Comparison of ENCODE assay signal across 36 cellular contexts in the genomic region with DNA sequence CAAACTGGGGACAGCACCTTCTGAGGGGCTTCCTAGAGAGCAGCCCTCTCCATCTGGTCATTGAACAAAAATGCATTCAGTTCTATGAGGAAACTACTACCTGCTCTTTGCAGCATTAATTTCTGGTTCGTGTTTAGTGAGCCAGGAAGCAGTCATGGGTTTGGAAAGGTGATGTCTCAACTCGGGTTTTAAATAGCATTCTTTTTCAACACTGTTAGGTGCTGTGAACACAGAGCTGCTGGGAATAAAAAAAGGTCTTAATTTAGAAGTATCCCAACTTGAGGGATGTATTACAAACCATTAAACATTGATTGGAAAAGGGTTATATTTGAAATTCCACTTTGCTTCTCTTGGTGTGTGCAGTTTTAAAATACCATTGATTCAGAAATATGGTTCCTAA. TPM values are rescaled to one million over a fixed set of nuclear protein-coding genes. Genes with fewer than 3 reads are reported as not detected.
"Had no signal": no experiment of that assay in that cellular context is flagged by ENCODE, and none has a peak within 500 bp of the region (broad histone marks: within the 10 kb centered on the region; RNA-seq: fewer than 3 reads in every experiment).

No MANE protein-coding gene starts in this region.

- DNase-seq: activated B cell treated with CpG ODN at 0.5 μM for 24 hours; activated CD4-positive, alpha-beta T cell treated with anti-CD3 and anti-CD28 coated beads for 48 hours; activated CD4-positive, alpha-beta T cell treated with anti-CD3 and anti-CD28 coated beads, Interleukin-2, amount 50 U/mL, for 1 hour; activated CD4-positive, alpha-beta T cell treated with anti-CD3 and anti-CD28 coated beads, Interleukin-2, amount 50 U/mL, for 48 hours; activated CD8-positive, alpha-beta memory T cell treated with anti-CD3 and anti-CD28 coated beads for 24 hours; activated CD8-positive, alpha-beta T cell treated with anti-CD3 and anti-CD28 coated beads for 36 hours; activated effector memory CD4-positive, alpha-beta T cell treated with anti-CD3 and anti-CD28 coated beads, Interleukin-2, amount 50 U/mL, for 16 hours; activated naive CD4-positive, alpha-beta T cell treated with anti-CD3 and anti-CD28 coated beads for 36 hours; activated naive CD8-positive, alpha-beta T cell treated with anti-CD3 and anti-CD28 coated beads for 36 hours; activated naive CD8-positive, alpha-beta T cell treated with anti-CD3 and anti-CD28 coated beads, Interleukin-2, amount 50 U/mL, for 24 hours; activated T-cell treated with anti-CD3 and anti-CD28 coated beads, Interleukin-2, amount 50 U/mL, for 4 hours; adrenal gland; amygdala; aorta; body of pancreas; central memory CD4-positive, alpha-beta T cell; cerebellar nuclear complex; colonic mucosa; effector CD8-positive, alpha-beta T cell; esophagus squamous epithelium; foreskin melanocyte; heart right ventricle; T-helper 17 cell; T1000; WERI-Rb-1 had no signal

- H3K4me1 ChIP-seq: adrenal gland, body of pancreas, colonic mucosa, esophagus squamous epithelium, gastroesophageal sphincter had no signal

- H3K9me3 ChIP-seq: adrenal gland, body of pancreas, colonic mucosa, esophagus squamous epithelium, gastroesophageal sphincter, heart right ventricle had no signal

- H3K27ac ChIP-seq: adrenal gland, body of pancreas, colonic mucosa, epithelial cell of prostate, esophagus squamous epithelium, gastroesophageal sphincter, heart right ventricle, WERI-Rb-1 had no signal

- ATAC-seq: activated CD4-positive, CD25-positive, alpha-beta regulatory T cell treated with anti-CD3 and anti-CD28 coated beads, Interleukin-2, amount 50 U/mL, for 24 hours; activated CD8-positive, alpha-beta T cell treated with anti-CD3 and anti-CD28 coated beads for 36 hours; activated naive CD8-positive, alpha-beta T cell treated with anti-CD3 and anti-CD28 coated beads, Interleukin-2, amount 50 U/mL, for 24 hours; activated T-cell treated with anti-CD3 and anti-CD28 coated beads, Interleukin-2, amount 50 U/mL, for 4 hours; body of pancreas; gastroesophageal sphincter; T-helper 17 cell had no signal

- H3K4me3 ChIP-seq: adrenal gland, body of pancreas, colonic mucosa, esophagus squamous epithelium, gastroesophageal sphincter, heart right ventricle had no signal

- H3K27me3 ChIP-seq: body of pancreas, colonic mucosa had no signal

RNA-seq across cellular contexts. Expression of a gene that starts 9.3 kb away (rescaled TPM):
- total RNA-seq: activated B cell treated with CpG ODN at 0.5 μM for 24 hours; activated CD8-positive, alpha-beta T cell treated with anti-CD3 and anti-CD28 coated beads for 36 hours; activated naive CD4-positive, alpha-beta T cell treated with anti-CD3 and anti-CD28 coated beads for 36 hours; activated naive CD8-positive, alpha-beta T cell treated with anti-CD3 and anti-CD28 coated beads for 36 hours; activated T-cell treated with anti-CD3 and anti-CD28 coated beads, Interleukin-2, amount 50 U/mL, for 4 hours; activated T-helper 1 cell treated with anti-CD3 and anti-CD28 coated beads, Interleukin-12 subunit alpha, Interleukin-12 subunit beta, Interleukin-2, Interleukin-4 antibody, amounts not matched to agents 30 ng/mL and 10 ng/mL and 1 ng/mL, durations not matched to agents 14 hours and 24 hours and 36 hours; activated T-helper 2 cell treated with anti-CD3 and anti-CD28 coated beads, Interferon-gamma antibody, Interleukin-2, Interleukin-4, amounts not matched to agents 10 μg/mL and 5 μg/mL and 100 μg/mL, durations not matched to agents 14 hours and 24 hours and 36 hours; adrenal gland; aorta; body of pancreas; dermis microvascular lymphatic vessel endothelial cell; endothelial cell of umbilical vein; fibroblast of lung; fibroblast of villous mesenchyme; gastroesophageal sphincter; glomerular endothelial cell; T-helper 17 cell had no signal
- polyA plus RNA-seq: aorta, endothelial cell of umbilical vein had no signal

RNA-seq across cellular contexts. Expression of a gene that starts 47.9 kb away (rescaled TPM):
- total RNA-seq: activated B cell treated with CpG ODN at 0.5 μM for 24 hours; activated CD8-positive, alpha-beta T cell treated with anti-CD3 and anti-CD28 coated beads for 36 hours; activated naive CD4-positive, alpha-beta T cell treated with anti-CD3 and anti-CD28 coated beads for 36 hours; activated naive CD8-positive, alpha-beta T cell treated with anti-CD3 and anti-CD28 coated beads for 36 hours; activated T-cell treated with anti-CD3 and anti-CD28 coated beads, Interleukin-2, amount 50 U/mL, for 4 hours; activated T-helper 1 cell treated with anti-CD3 and anti-CD28 coated beads, Interleukin-12 subunit alpha, Interleukin-12 subunit beta, Interleukin-2, Interleukin-4 antibody, amounts not matched to agents 30 ng/mL and 10 ng/mL and 1 ng/mL, durations not matched to agents 14 hours and 24 hours and 36 hours; activated T-helper 2 cell treated with anti-CD3 and anti-CD28 coated beads, Interferon-gamma antibody, Interleukin-2, Interleukin-4, amounts not matched to agents 10 μg/mL and 5 μg/mL and 100 μg/mL, durations not matched to agents 14 hours and 24 hours and 36 hours; adrenal gland; aorta; body of pancreas; colonic mucosa; dermis microvascular lymphatic vessel endothelial cell; endothelial cell of umbilical vein; esophagus squamous epithelium; fibroblast of lung; fibroblast of villous mesenchyme; gastroesophageal sphincter; glomerular endothelial cell; T-helper 17 cell had no signal
- polyA plus RNA-seq: aorta, endothelial cell of umbilical vein, esophagus, fibroblast of lung, heart right ventricle had no signal
